ENCODE assay signal across 21 cellular contexts in the genomic region with DNA sequence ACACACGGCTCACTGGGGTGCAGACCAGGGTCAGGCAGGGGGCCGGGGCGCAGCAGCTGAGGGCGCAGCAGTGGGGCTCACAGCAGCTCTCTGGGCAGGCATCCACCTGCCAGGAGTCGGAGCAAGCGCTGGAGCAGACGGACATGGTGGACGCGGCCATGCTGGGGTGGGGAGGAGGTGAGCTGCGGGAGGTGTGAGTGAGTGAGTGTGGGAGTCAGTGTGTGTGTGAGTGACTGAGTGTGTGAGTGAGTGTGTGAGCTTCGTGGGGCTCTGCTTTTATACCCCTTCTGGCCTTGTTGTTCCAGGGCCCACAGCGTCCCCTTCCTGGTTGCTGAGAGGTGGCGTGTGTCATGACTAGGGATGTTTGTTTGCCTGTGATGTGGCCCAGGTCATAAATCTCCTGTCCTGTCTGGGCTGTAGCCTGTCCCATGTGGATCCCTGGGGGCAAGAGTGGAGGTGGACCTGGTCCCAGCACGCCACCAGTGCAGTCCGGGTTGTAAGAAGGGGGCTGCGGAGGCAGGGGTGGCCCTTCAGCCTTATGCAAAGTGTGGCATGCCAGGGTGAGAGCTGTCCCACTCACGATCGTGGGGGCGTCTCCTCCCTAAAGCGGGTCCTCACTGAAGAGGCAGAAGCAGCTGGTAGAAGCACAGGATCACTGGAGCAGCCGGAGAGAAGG. TPM values are rescaled to one million over a fixed set of nuclear protein-coding genes. Genes with fewer than 3 reads are reported as not detected.
"Had no signal": no experiment of that assay in that cellular context is flagged by ENCODE, and none has a peak within 500 bp of the region (broad histone marks: within the 10 kb centered on the region; RNA-seq: fewer than 3 reads in every experiment).

A gene with protein sequence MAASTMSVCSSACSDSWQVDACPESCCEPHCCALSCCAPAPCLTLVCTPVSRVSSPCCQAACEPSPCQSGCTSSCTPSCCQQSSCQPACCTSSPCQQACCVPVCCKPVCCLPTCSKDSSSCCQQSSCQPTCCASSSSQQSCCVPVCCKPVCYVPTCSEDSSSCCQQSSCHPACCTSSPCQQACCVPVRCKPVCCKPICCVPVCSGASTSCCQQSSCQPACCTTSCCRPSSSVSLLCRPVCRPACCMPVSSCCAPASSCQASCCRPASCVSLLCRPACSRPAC (minus strand): TSS at position 205 of the 676 bp plus-strand sequence. CDS start 45 bp downstream, at position 160.

- H3K27ac ChIP-seq: heart left ventricle, left lung, prostate gland, right lobe of liver, testis had no signal

- H3K4me3 Mint-ChIP-seq: activated CD4-positive, alpha-beta memory T cell treated with anti-CD3 and anti-CD28 coated beads for 36 hours; activated naive CD8-positive, alpha-beta T cell; brain; stimulated activated naive CD8-positive, alpha-beta T cell treated with anti-CD3 and anti-CD28 coated beads, Interleukin-15, amount 100 ng/mL, for 72 hours had no signal

- H3K9me3 Mint-ChIP-seq: activated CD4-positive, alpha-beta memory T cell treated with anti-CD3 and anti-CD28 coated beads for 36 hours; stimulated activated naive CD8-positive, alpha-beta T cell treated with anti-CD3 and anti-CD28 coated beads, Interleukin-15, amount 100 ng/mL, for 72 hours had no signal

- H3K4me1 Mint-ChIP-seq: brain; stimulated activated naive CD8-positive, alpha-beta T cell treated with anti-CD3 and anti-CD28 coated beads, Interleukin-15, amount 100 ng/mL, for 72 hours had no signal

- H3K36me3 ChIP-seq: heart left ventricle, left lung, prostate gland, right lobe of liver had no signal

- DNase-seq: activated CD4-positive, alpha-beta memory T cell treated with anti-CD3 and anti-CD28 coated beads for 36 hours; activated CD4-positive, alpha-beta T cell treated with anti-CD3 and anti-CD28 coated beads for 1 hour; activated gamma-delta T cell; activated T-cell treated with anti-CD3 and anti-CD28 coated beads for 4 hours; amygdala; cerebellar nuclear complex; foreskin melanocyte; left lung; mesendoderm; right lobe of liver; stimulated activated CD4-positive, alpha-beta T cell treated with anti-CD3 and anti-CD28 coated beads, Interleukin-12 subunit alpha, Interleukin-12 subunit beta, amount 100 ng/mL, for 4 hours; stimulated activated CD4-positive, alpha-beta T cell treated with anti-CD3 and anti-CD28 coated beads, Interleukin-4, amount 100 ng/mL, for 1 hour; testis had no signal

- H3K27me3 Mint-ChIP-seq: activated naive CD8-positive, alpha-beta T cell; stimulated activated naive CD8-positive, alpha-beta T cell treated with anti-CD3 and anti-CD28 coated beads, Interleukin-15, amount 100 ng/mL, for 72 hours had no signal

- H3K4me3 ChIP-seq: heart left ventricle, left lung, prostate gland, right lobe of liver, testis had no signal

- H3K27ac Mint-ChIP-seq: activated CD4-positive, alpha-beta memory T cell treated with anti-CD3 and anti-CD28 coated beads for 36 hours; activated naive CD8-positive, alpha-beta T cell had no signal

- H3K36me3 Mint-ChIP-seq: activated CD4-positive, alpha-beta memory T cell treated with anti-CD3 and anti-CD28 coated beads for 36 hours; activated naive CD8-positive, alpha-beta T cell; brain had no signal

- H3K27me3 ChIP-seq: right lobe of liver, testis had no signal

- H3K4me1 ChIP-seq: heart left ventricle, left lung, prostate gland, right lobe of liver, testis had no signal

- H3K9me3 ChIP-seq: prostate gland, right lobe of liver, testis had no signal

RNA-seq across cellular contexts. Expression of the gene that starts here (rescaled TPM):
- total RNA-seq: activated CD4-positive, alpha-beta memory T cell treated with anti-CD3 and anti-CD28 coated beads for 36 hours; dermis microvascular lymphatic vessel endothelial cell; heart left ventricle; left lung; prostate gland; right lobe of liver; SK-MEL-5; testis; urinary bladder had no signal
